12 cellular contexts compared by ENCODE assay signal in genomic region chr7:6653101-6653995, GRCh38.
"Had no signal": no experiment of that assay in that cellular context is flagged by ENCODE, and none has a peak within 500 bp of the region (broad histone marks: within the 10 kb centered on the region; RNA-seq: fewer than 3 reads in every experiment).

No MANE protein-coding gene starts in this region.

- H3K4me3 ChIP-seq: colonic mucosa, esophagus squamous epithelium, psoas muscle, stomach, uterus had no signal

- H3K27me3 ChIP-seq: colonic mucosa, esophagus squamous epithelium, stomach, uterus had no signal

- H3K27ac ChIP-seq: colonic mucosa, esophagus squamous epithelium, psoas muscle, stomach, uterus had no signal

- ATAC-seq: natural killer cell treated with Interleukin-12 subunit alpha and Interleukin-12 subunit beta and Interleukin-15 and Interleukin-18, amount 100 ng/mL, for 72 hours; psoas muscle had no signal

- DNase-seq: activated B cell treated with CpG ODN at 0.5 μM for 24 hours; activated CD4-positive, alpha-beta T cell treated with anti-CD3 and anti-CD28 coated beads, Interleukin-2, amount 50 U/mL, for 4 hours; activated naive CD4-positive, alpha-beta T cell treated with Interleukin-2 at 50 U/mL for 16 hours; colonic mucosa; esophagus squamous epithelium; foreskin fibroblast; occipital lobe; stimulated activated CD4-positive, alpha-beta T cell treated with anti-CD3 and anti-CD28 coated beads, Interleukin-12 subunit alpha, Interleukin-12 subunit beta, amount 100 ng/mL, for 4 hours; stomach; uterus had no signal

- H3K4me3 Mint-ChIP-seq: activated B cell treated with CpG ODN at 0.5 μM for 24 hours; natural killer cell treated with Interleukin-12 subunit alpha and Interleukin-12 subunit beta and Interleukin-15 and Interleukin-18, amount 100 ng/mL, for 72 hours had no signal

- H3K4me1 ChIP-seq: colonic mucosa, esophagus squamous epithelium, psoas muscle, uterus had no signal

- H3K4me1 Mint-ChIP-seq: activated B cell treated with CpG ODN at 0.5 μM for 24 hours had no signal

- H3K27ac Mint-ChIP-seq: activated B cell treated with CpG ODN at 0.5 μM for 24 hours; natural killer cell treated with Interleukin-12 subunit alpha and Interleukin-12 subunit beta and Interleukin-15 and Interleukin-18, amount 100 ng/mL, for 72 hours had no signal

- H3K9me3 ChIP-seq: colonic mucosa, psoas muscle, uterus had no signal

- H3K27me3 Mint-ChIP-seq: activated B cell treated with CpG ODN at 0.5 μM for 24 hours; natural killer cell treated with Interleukin-12 subunit alpha and Interleukin-12 subunit beta and Interleukin-15 and Interleukin-18, amount 100 ng/mL, for 72 hours had no signal

- H3K9me3 Mint-ChIP-seq: activated B cell treated with CpG ODN at 0.5 μM for 24 hours; natural killer cell treated with Interleukin-12 subunit alpha and Interleukin-12 subunit beta and Interleukin-15 and Interleukin-18, amount 100 ng/mL, for 72 hours had no signal

- H3K36me3 ChIP-seq: uterus had no signal
